In the genomic region with DNA sequence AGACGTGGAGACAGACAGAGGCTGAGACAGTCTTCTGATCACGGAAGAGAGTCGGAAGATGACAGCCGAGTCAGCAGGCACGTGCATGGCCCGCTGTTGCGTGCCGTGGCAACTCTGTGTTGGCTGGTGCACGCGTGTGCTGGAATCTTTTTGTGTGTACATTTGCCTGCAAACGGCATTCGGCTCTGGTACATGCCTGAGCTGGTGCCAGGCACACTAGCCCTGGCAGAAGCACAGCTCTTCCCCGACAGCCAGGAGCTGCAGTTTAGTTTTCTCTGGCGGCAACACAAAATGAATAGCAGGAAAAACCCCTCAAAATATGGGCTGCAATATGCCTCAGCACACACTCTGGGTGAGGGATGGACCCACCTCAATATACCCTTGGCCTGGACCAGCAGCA, we compare ENCODE assay signal across 22 cellular contexts. TPM values are rescaled to one million over a fixed set of nuclear protein-coding genes. Genes with fewer than 3 reads are reported as not detected.
DNase-seq lines count a peak whose midpoint lies in the region; ATAC-seq, FAIRE-seq and TF ChIP-seq lines count a peak whose summit lies in the region.
"Had no signal": no experiment of that assay in that cellular context is flagged by ENCODE, and none has a peak within 500 bp of the region (broad histone marks: within the 10 kb centered on the region; RNA-seq: fewer than 3 reads in every experiment).

No MANE protein-coding gene starts in this region.

- H2BK15ac ChIP-seq in H1 (ENCODE audit: low read length) = no peak overlapping the region

- H3K23me2 ChIP-seq in H1 (ENCODE audit: low read depth, low read length) = no peaks in the 10 kb centered on the region; the same call in 1 of the 2 replicates

- CTCF ChIA-PET in H1 (lab: Charles Lee; ENCODE audit: partially characterized antibody) = interaction anchor here (0.9 to 3.4 kb wide), 3 partner anchors 9 to 12 kb away, joined by 3 to 24 read pairs (median 7); no protein-coding TSS in a partner anchor

- H3K27me3 ChIP-seq in GM23248 (replicated peaks; ENCODE audit: insufficient read depth) (peaks cover 95% of the 10 kb centered on the region), RWPE2 (ENCODE audit: insufficient read depth, poor library complexity, severe bottlenecking) (peaks cover 81% of the 10 kb centered on the region), H1 (replicated peaks in 1 of 4; ENCODE audit: control insufficient read depth in 3 of 4, extremely low read depth in 1 of 4, insufficient read depth in 3 of 4, low read length in 3 of 4) (peaks cover 0 to 4% (median 1%) of the 10 kb centered on the region in 4 experiments; a peak in 2 of 7 replicates)

- TF ChIP-seq CTCF in RWPE2 (IDR thresholded peaks at IDR 0.05; ENCODE audit: poor library complexity, severe bottlenecking) (no peak), H1 (IDR thresholded peaks at IDR 0.05; ENCODE audit: control extremely low read depth in 1 of 3, insufficient read depth in 1 of 3, low read depth in 1 of 3, low read length in 3 of 3) (no peak), kidney (IDR thresholded peaks at IDR 0.05; ENCODE audit: borderline replicate concordance, extremely low read depth, insufficient read depth) (no peak)

- H4K5ac ChIP-seq in H1 (ENCODE audit: insufficient read length, low read depth, low read length) = no peak overlapping the region

- H3K4ac ChIP-seq in H1 (replicated peaks; ENCODE audit: insufficient read length, low read depth, low read length) = no peak overlapping the region

- H3K18ac ChIP-seq in H1 (ENCODE audit: extremely low read depth, low read length) = no peak overlapping the region

- WGBS in GM23248 (ENCODE audit: low coverage in 1 of 2, low lambda C conversion rate in 2 of 2, missing lambda C conversion rate in 2 of 2), 2 experiments = 26 to 31% methylated on average over 14 of the region's 14 CpGs
- WGBS in H1 (ENCODE audit: extremely low coverage in 1 of 2, insufficient coverage in 1 of 2, insufficient read length in 1 of 2, insufficient replicate concordance in 2 of 2, low coverage in 1 of 2, low lambda C conversion rate in 2 of 2, missing lambda C conversion rate in 1 of 2), 2 experiments = 88% methylated on average over 14 of the region's 14 CpGs; no CpG with 5 or more reads in 1 of the 2 experiments

- H3K9me3 ChIP-seq in GM23248 (ENCODE audit: low read depth) (no peaks in the 10 kb centered on the region), RWPE2 (ENCODE audit: severe bottlenecking) (no peaks in the 10 kb centered on the region), H1 (ENCODE audit: insufficient read depth in 2 of 2, low read depth in 1 of 2, low read length in 1 of 2) (no peaks in the 10 kb centered on the region), kidney (ENCODE audit: control insufficient read depth in 1 of 2, low read length in 2 of 2) (no peaks in the 10 kb centered on the region)
- H3K9me3 ChIP-seq: A549 had no signal

- no peak overlapping the region for H3K9ac ChIP-seq in GM23248
- no peak overlapping the region for H3K9ac ChIP-seq in H1 (replicated peaks in 1 of 4; ENCODE audit: extremely low read depth in 1 of 4, low read depth in 3 of 4, low read length in 3 of 4)
- no peak overlapping the region for H3K9ac ChIP-seq in kidney (ENCODE audit: low read length in 2 of 2)

- H4K20me1 ChIP-seq in GM23248 (ENCODE audit: insufficient read depth) = no peaks in the 10 kb centered on the region
- H4K20me1 ChIP-seq in H1 (replicated peaks in 1 of 2; ENCODE audit: control insufficient read depth in 1 of 2, insufficient read depth in 2 of 2, low read length in 2 of 2) = no peaks in the 10 kb centered on the region

- H2BK12ac ChIP-seq in H1 (ENCODE audit: low read depth, low read length) = no peak overlapping the region

- H3K27ac ChIP-seq in GM23248 (no peak overlapping the region), RWPE2 (ENCODE audit: poor library complexity, severe bottlenecking) (no peak overlapping the region), H1 (ENCODE audit: low read depth, low read length) (no peak overlapping the region), kidney (ENCODE audit: low read depth in 2 of 2, low read length in 2 of 2) (no peak overlapping the region)
- H3K27ac ChIP-seq: A549 had no signal

- no peak for TF ChIP-seq POLR2A in H1 (IDR thresholded peaks at IDR 0.05; ENCODE audit: control extremely low read depth in 1 of 2, low read depth in 2 of 2, low read length in 2 of 2)

- H3K36me3 ChIP-seq in GM23248 (ENCODE audit: low read depth) (no peaks in the 10 kb centered on the region), RWPE2 (ENCODE audit: low read depth) (no peaks in the 10 kb centered on the region), H1 (ENCODE audit: control insufficient read depth in 2 of 4, insufficient read depth in 4 of 4, low read length in 3 of 4) (no peaks in the 10 kb centered on the region), kidney (ENCODE audit: control insufficient read depth in 1 of 2, insufficient read depth in 2 of 2, low read length in 2 of 2) (no peaks in the 10 kb centered on the region)

- no peak overlapping the region for H3K4me3 ChIP-seq in GM23248
- no peak overlapping the region for H3K4me3 ChIP-seq in RWPE2 (ENCODE audit: severe bottlenecking)
- no peak overlapping the region for H3K4me3 ChIP-seq in H1 (ENCODE audit: extremely low read depth in 1 of 4, insufficient read depth in 2 of 4, low read depth in 3 of 4, low read length in 4 of 4)
- no peak overlapping the region for H3K4me3 ChIP-seq in kidney (ENCODE audit: low read length in 2 of 2)
- H3K4me3 ChIP-seq: A549 had no signal

- H4K91ac ChIP-seq in H1 (replicated peaks; ENCODE audit: insufficient read length, low read length) = no peak overlapping the region

- TF ChIP-seq RAD21 in H1 (IDR thresholded peaks at IDR 0.05 in 1 of 2, conservative IDR thresholded peaks at IDR 0.05 in 1 of 2; ENCODE audit: low read depth in 2 of 2, low read length in 2 of 2) = no peak

- FAIRE-seq in H1 (lab: Jason Lieb, UNC) (no peak), kidney (lab: Jason Lieb, UNC) (no peak)
- FAIRE-seq: A549, D721Med, GM12892, HepG2, HTR-8/SVneo had no signal

- H2BK20ac ChIP-seq in H1 (ENCODE audit: low read length) = peak overlapping the region; percentile 17; the same call in 1 of the 2 replicates

- H3K4me1 ChIP-seq in GM23248 (ENCODE audit: insufficient read depth) (no peaks in the 10 kb centered on the region), RWPE2 (ENCODE audit: insufficient read depth, poor library complexity, severe bottlenecking) (no peaks in the 10 kb centered on the region), H1 (replicated peaks in 1 of 4; ENCODE audit: control insufficient read depth in 3 of 4, insufficient read depth in 4 of 4, low read length in 3 of 4) (peaks cover 2 to 15% (median 7%) of the 10 kb centered on the region in 4 experiments; a peak in 6 of 7 replicates), kidney (ENCODE audit: control insufficient read depth in 1 of 2, insufficient read depth in 1 of 2, low read depth in 1 of 2, low read length in 2 of 2) (no peaks in the 10 kb centered on the region)
- H3K4me1 ChIP-seq: A549 had no signal

- POLR2A ChIA-PET in H1 (lab: Charles Lee; ENCODE audit: partially characterized antibody) = no interaction called here

- no peaks in the 10 kb centered on the region for H3F3A ChIP-seq in GM23248 (ENCODE audit: insufficient read depth)

- H4K8ac ChIP-seq in H1 (ENCODE audit: extremely low read depth, insufficient read depth, low read length) = no peak overlapping the region

- ATAC-seq in RWPE2 (ENCODE audit: low read depth) = 0 out of 3 replicates have a peak, but pooled peaks have one; percentile 14
- no peak for ATAC-seq in HG03460 (IDR thresholded peaks at IDR 0.05; ENCODE audit: unreplicated experiment)
- no peak for ATAC-seq in HG02571 (IDR thresholded peaks at IDR 0.05; ENCODE audit: unreplicated experiment)
- ATAC-seq: A549; CD8-positive, alpha-beta T cell had no signal

- intact Hi-C loops in posterior cingulate gyrus (cut with DNase I) = no loop called here
- intact Hi-C loops in kidney (cut with DNase I) = no loop called here

- no peak overlapping the region for H2BK5ac ChIP-seq in H1 (ENCODE audit: low read depth, low read length)

- no peak overlapping the region for H2AK5ac ChIP-seq in H1 (ENCODE audit: low read depth, low read length)

- H2BK120ac ChIP-seq in H1 (replicated peaks; ENCODE audit: low read depth, low read length) = no peak overlapping the region

- peak; percentile 17 for DNase-seq in GM23248
- no peak for DNase-seq in RWPE2 (ENCODE audit: low spot score)
- peak in 1 of 2 experiments; percentile 26 for DNase-seq in H1 (ENCODE audit: low read depth in 1 of 2, low spot score in 2 of 2)
- peak in 6 of 10 donors; percentile 27 to 89 (median 64) for DNase-seq in posterior cingulate gyrus
- no peak for DNase-seq in NCI-H446 treated with DMSO at 0.1 percent for 48 hours (lab: John Stamatoyannopoulos, UW)
- no peak for DNase-seq in kidney
- DNase-seq: CD8-positive, alpha-beta T cell; COR-L47; DMS153; DMS79 treated with DMSO at 0.1 percent for 48 hours; EL; GDM1 had no signal

- no peak overlapping the region for H2AFZ ChIP-seq in GM23248
- H2AFZ ChIP-seq in H1 (ENCODE audit: low read length) = no peak overlapping the region

- H3K4me2 ChIP-seq in GM23248 (ENCODE audit: unreplicated experiment) (no peak overlapping the region), H1 (ENCODE audit: insufficient read depth in 1 of 2, low read depth in 2 of 2, low read length in 2 of 2) (no peak overlapping the region)
- H3K4me2 ChIP-seq: A549 had no signal

- no peaks in the 10 kb centered on the region for H3K79me1 ChIP-seq in H1 (ENCODE audit: low read depth, low read length)

- TF ChIP-seq EP300 in H1 (IDR thresholded peaks at IDR 0.05; ENCODE audit: borderline replicate concordance in 1 of 2, low read depth in 2 of 2, low read length in 2 of 2) = no peak

- H3K79me2 ChIP-seq in GM23248 (ENCODE audit: insufficient read depth) = no peaks in the 10 kb centered on the region
- no peaks in the 10 kb centered on the region for H3K79me2 ChIP-seq in H1 (ENCODE audit: control insufficient read depth in 1 of 2, insufficient read depth in 2 of 2, low read length in 2 of 2)

- H3K9me2 ChIP-seq in GM23248 (ENCODE audit: insufficient read depth) = no peaks in the 10 kb centered on the region

- H3K23ac ChIP-seq in H1 (ENCODE audit: insufficient read length) = no peak overlapping the region

- in situ Hi-C loops in GM23248 (cut with MboI) = no loop called here

- no peak overlapping the region for H3K56ac ChIP-seq in H1 (replicated peaks; ENCODE audit: insufficient read length, low read depth, low read length)

- no peak overlapping the region for H3K14ac ChIP-seq in H1 (ENCODE audit: insufficient read length)

RNA-seq across cellular contexts. Expression of gene PDYN, which starts 0.8 kb away (rescaled TPM):
- total RNA-seq in GM23248 (2014; rRNA removed; shearing (Covaris generic)) = not detected in 2 replicates
- polyA plus RNA-seq in GM23248 (2016; fragmentation: Nextera tagmentation; extraction: Ambion mirVana) = not detected in 2 replicates
- 0.54 and 0.63 TPM in 2 replicates for total RNA-seq in H1 (2021; fragmentation: NEBNext Ultra II Directional; extraction: Animal tissue kit (Norgen Biotek cat#: 25700))
- 0.46 and 0.60 TPM in 2 replicates for polyA plus RNA-seq in H1 (2011; rRNA removed)
- 0.56 TPM for polyA plus RNA-seq in H1 (2011; cell fraction: cytosol; rRNA removed)
- polyA plus RNA-seq in H1 (2011; cell fraction: nucleus; rRNA removed) = 0.40 TPM
- 0.43 to 0.94 TPM (median 0.65 TPM) in 4 replicates for polyA plus RNA-seq in H1 (2012, experiment 1 of 2)
- polyA plus RNA-seq in H1 (2012, experiment 2 of 2) = 0.35 TPM
- polyA plus RNA-seq in H1 (2013, experiment 1 of 2) = 0.36 TPM
- polyA plus RNA-seq in H1 (2013, experiment 2 of 2) = 0.53 TPM
- polyA minus RNA-seq in H1 (2011; rRNA and poly(A)+ RNA removed) = 0.41 and 0.71 TPM in 2 replicates
- 0.44 TPM for polyA minus RNA-seq in H1 (2011; cell fraction: cytosol; rRNA and poly(A)+ RNA removed)
- polyA minus RNA-seq in H1 (2011; cell fraction: nucleus; rRNA and poly(A)+ RNA removed) = 0.60 TPM
- total RNA-seq in kidney = not detected
- polyA plus RNA-seq in kidney (ENCODE audit: insufficient read depth, low read depth, low replicate concordance) = not detected
- total RNA-seq: CD8-positive, alpha-beta T cell; HepG2 had no signal
- polyA plus RNA-seq: A549, AG04450, BJ, CD14-positive monocyte, HepG2 had no signal

Comparison
In these comparisons a context has a peak if more than half of its experiments do, and no peak if none do; other contexts are left out.
1. DNase-seq: peak in GM23248 (single experiment) and posterior cingulate gyrus (6 of 10); none in RWPE2 (single experiment), NCI-H446 treated with DMSO at 0.1 percent for 48 hours (single experiment) and kidney (single experiment).